In genomic region chr16:87960851-87961250, GRCh38 we compare ENCODE assay signal across 22 cellular contexts. TPM values are rescaled to one million over a fixed set of nuclear protein-coding genes. Genes with fewer than 3 reads are reported as not detected.
"Had no signal": no experiment of that assay in that cellular context is flagged by ENCODE, and none has a peak within 500 bp of the region (broad histone marks: within the 10 kb centered on the region; RNA-seq: fewer than 3 reads in every experiment).

No MANE protein-coding gene starts in this region.

- H3K4me3 ChIP-seq: esophagus squamous epithelium, lung, spleen, suprapubic skin, transverse colon, uterus had no signal

- H3K9me3 ChIP-seq: esophagus squamous epithelium, spleen, suprapubic skin, transverse colon, uterus had no signal

- H3K27ac Mint-ChIP-seq: activated naive CD4-positive, alpha-beta T cell treated with anti-CD3 and anti-CD28 coated beads, Interleukin-2, amount 10 ng/mL, durations not matched to agents 7 days and 5 days; activated T-helper 2 cell treated with anti-CD3 and anti-CD28 coated beads, Interferon-gamma antibody, Interleukin-2, Interleukin-4, amounts not matched to agents 10 μg/mL and 5 μg/mL and 100 μg/mL, durations not matched to agents 14 hours and 24 hours and 36 hours had no signal

- ATAC-seq: left lobe of liver; stimulated activated naive CD8-positive, alpha-beta T cell treated with anti-CD3 and anti-CD28 coated beads, Interleukin-15, Interleukin-2, amounts not matched to agents 100 U/mL and 50 U/mL, for 24 hours had no signal

- DNase-seq: activated CD4-positive, alpha-beta T cell treated with anti-CD3 and anti-CD28 coated beads, Interleukin-2, amount 50 U/mL, for 1 hour; activated CD4-positive, CD25-positive, alpha-beta regulatory T cell treated with anti-CD3 and anti-CD28 coated beads, Interleukin-2, amount 50 U/mL, for 72 hours; activated naive CD4-positive, alpha-beta T cell treated with anti-CD3 and anti-CD28 coated beads, Interleukin-2, amount 10 ng/mL, durations not matched to agents 7 days and 5 days; effector CD8-positive, alpha-beta T cell; esophagus squamous epithelium; hypothalamus; kidney; occipital lobe; spleen; stimulated activated naive CD8-positive, alpha-beta T cell treated with anti-CD3 and anti-CD28 coated beads, Interleukin-15, Interleukin-2, amounts not matched to agents 100 U/mL and 50 U/mL, for 24 hours; T-helper 2 cell; transverse colon; uterus had no signal

- H3K9me3 Mint-ChIP-seq: activated naive CD4-positive, alpha-beta T cell treated with anti-CD3 and anti-CD28 coated beads, Interleukin-2, amount 10 ng/mL, durations not matched to agents 7 days and 5 days; activated T-helper 2 cell treated with anti-CD3 and anti-CD28 coated beads, Interferon-gamma antibody, Interleukin-2, Interleukin-4, amounts not matched to agents 10 μg/mL and 5 μg/mL and 100 μg/mL, durations not matched to agents 14 hours and 24 hours and 36 hours had no signal

- H3K27me3 Mint-ChIP-seq: activated naive CD4-positive, alpha-beta T cell treated with anti-CD3 and anti-CD28 coated beads, Interleukin-2, amount 10 ng/mL, durations not matched to agents 7 days and 5 days had no signal

- H3K36me3 ChIP-seq: suprapubic skin, transverse colon, uterus had no signal

- H3K4me3 Mint-ChIP-seq: activated naive CD4-positive, alpha-beta T cell treated with anti-CD3 and anti-CD28 coated beads, Interleukin-2, amount 10 ng/mL, durations not matched to agents 7 days and 5 days had no signal

- H3K27ac ChIP-seq: esophagus squamous epithelium, spleen, suprapubic skin, transverse colon, uterus, VCaP had no signal

- H3K27me3 ChIP-seq: esophagus squamous epithelium, spleen, suprapubic skin, transverse colon, uterus had no signal

RNA-seq across cellular contexts. Expression of gene CA5A, which starts 24.5 kb away (rescaled TPM):
- total RNA-seq: activated CD8-positive, alpha-beta memory T cell treated with anti-CD3 and anti-CD28 coated beads for 36 hours; activated T-helper 2 cell treated with anti-CD3 and anti-CD28 coated beads, Interferon-gamma antibody, Interleukin-2, Interleukin-4, amounts not matched to agents 10 μg/mL and 5 μg/mL and 100 μg/mL, durations not matched to agents 14 hours and 24 hours and 36 hours; cerebellum; esophagus squamous epithelium; kidney; occipital lobe; renal cortical epithelial cell; spleen; suprapubic skin; transverse colon; uterus had no signal
- polyA plus RNA-seq: neural cell, spleen had no signal
